20 cellular contexts compared by ENCODE assay signal in genomic region chr11:133227674-133228111, GRCh38.
"Had no signal": no experiment of that assay in that cellular context is flagged by ENCODE, and none has a peak within 500 bp of the region (broad histone marks: within the 10 kb centered on the region; RNA-seq: fewer than 3 reads in every experiment).

No MANE protein-coding gene starts in this region.

- H3K4me3 Mint-ChIP-seq: activated naive CD4-positive, alpha-beta T cell treated with anti-CD3 and anti-CD28 coated beads for 36 hours; activated naive CD8-positive, alpha-beta T cell treated with anti-CD3 and anti-CD28 coated beads, Interleukin-2, amount 50 U/mL, for 24 hours; activated T-cell treated with anti-CD3 and anti-CD28 coated beads, Interleukin-2, amount 50 U/mL, for 4 hours; central memory CD8-positive, alpha-beta T cell; mesothelial cell of epicardium; nephron; T-helper 1 cell treated with Interleukin-12 subunit alpha and Interleukin-12 subunit beta and Interleukin-4 antibody, amounts not matched to agents 30 μg/mL and 1 μg/mL, for 36 hours had no signal

- H3K27ac ChIP-seq: brain microvascular endothelial cell, coronary artery, gastroesophageal sphincter, sigmoid colon, spleen, upper lobe of right lung had no signal

- H3K4me3 ChIP-seq: coronary artery, lung, upper lobe of right lung had no signal

- H3K27me3 Mint-ChIP-seq: central memory CD8-positive, alpha-beta T cell had no signal

- H3K27ac Mint-ChIP-seq: activated naive CD4-positive, alpha-beta T cell treated with anti-CD3 and anti-CD28 coated beads for 36 hours; activated naive CD8-positive, alpha-beta T cell treated with anti-CD3 and anti-CD28 coated beads, Interleukin-2, amount 50 U/mL, for 24 hours; mesothelial cell of epicardium; nephron; T-helper 1 cell treated with Interleukin-12 subunit alpha and Interleukin-12 subunit beta and Interleukin-4 antibody, amounts not matched to agents 30 μg/mL and 1 μg/mL, for 36 hours had no signal

- H3K4me1 Mint-ChIP-seq: activated naive CD8-positive, alpha-beta T cell treated with anti-CD3 and anti-CD28 coated beads, Interleukin-2, amount 50 U/mL, for 24 hours; central memory CD8-positive, alpha-beta T cell had no signal

- DNase-seq: activated CD4-positive, alpha-beta T cell treated with anti-CD3 and anti-CD28 coated beads, Interleukin-2, amount 50 U/mL, for 1 hour; activated CD4-positive, CD25-positive, alpha-beta regulatory T cell treated with anti-CD3 and anti-CD28 coated beads, Interleukin-2, amount 50 U/mL, for 72 hours; activated CD8-positive, alpha-beta memory T cell treated with anti-CD3 and anti-CD28 coated beads, Interleukin-2, amount 50 U/mL, for 4 hours; activated naive CD4-positive, alpha-beta T cell treated with anti-CD3 and anti-CD28 coated beads for 36 hours; activated naive CD8-positive, alpha-beta T cell treated with anti-CD3 and anti-CD28 coated beads, Interleukin-2, amount 50 U/mL, for 24 hours; activated T-cell treated with anti-CD3 and anti-CD28 coated beads, Interleukin-2, amount 50 U/mL, for 4 hours; brain microvascular endothelial cell; kidney; sigmoid colon; spleen; stimulated activated naive CD4-positive, alpha-beta T cell; upper lobe of right lung had no signal

- H3K9me3 Mint-ChIP-seq: activated naive CD4-positive, alpha-beta T cell treated with anti-CD3 and anti-CD28 coated beads for 36 hours; activated naive CD8-positive, alpha-beta T cell treated with anti-CD3 and anti-CD28 coated beads, Interleukin-2, amount 50 U/mL, for 24 hours; activated T-cell treated with anti-CD3 and anti-CD28 coated beads, Interleukin-2, amount 50 U/mL, for 4 hours; mesothelial cell of epicardium; T-helper 1 cell treated with Interleukin-12 subunit alpha and Interleukin-12 subunit beta and Interleukin-4 antibody, amounts not matched to agents 30 μg/mL and 1 μg/mL, for 36 hours had no signal

- H3K9me3 ChIP-seq: gastroesophageal sphincter, sigmoid colon, upper lobe of right lung had no signal

- H3K36me3 ChIP-seq: brain microvascular endothelial cell, gastroesophageal sphincter, sigmoid colon, spleen, upper lobe of right lung had no signal

- H3K36me3 Mint-ChIP-seq: mesothelial cell of epicardium had no signal

- ATAC-seq: activated naive CD8-positive, alpha-beta T cell treated with anti-CD3 and anti-CD28 coated beads, Interleukin-2, amount 50 U/mL, for 24 hours; activated T-cell treated with anti-CD3 and anti-CD28 coated beads, Interleukin-2, amount 50 U/mL, for 4 hours; left lobe of liver had no signal

- H3K27me3 ChIP-seq: brain microvascular endothelial cell, upper lobe of right lung had no signal
